Comparison of ENCODE assay signal across 16 cellular contexts in genomic region chr4:187480146-187481145, GRCh38.
DNase-seq lines count a peak whose midpoint lies in the region; ATAC-seq, FAIRE-seq and TF ChIP-seq lines count a peak whose summit lies in the region.
"Had no signal": no experiment of that assay in that cellular context is flagged by ENCODE, and none has a peak within 500 bp of the region (broad histone marks: within the 10 kb centered on the region; RNA-seq: fewer than 3 reads in every experiment).

No MANE protein-coding gene starts in this region.

- TF ChIP-seq RAD21 in H1 (IDR thresholded peaks at IDR 0.05 in 1 of 2, conservative IDR thresholded peaks at IDR 0.05 in 1 of 2; ENCODE audit: low read depth in 2 of 2, low read length in 2 of 2) = no peak

- H2BK20ac ChIP-seq in H1 (ENCODE audit: low read length) = no peak overlapping the region

- TF ChIP-seq CTCF in AG04449 (IDR thresholded peaks at IDR 0.05; ENCODE audit: insufficient read depth, low read length, missing control alignments) (no peak), H1 (IDR thresholded peaks at IDR 0.05; ENCODE audit: control extremely low read depth in 1 of 3, insufficient read depth in 1 of 3, low read depth in 1 of 3, low read length in 3 of 3) (no peak), osteoblast (IDR thresholded peaks at IDR 0.05; ENCODE audit: extremely low read depth, low read depth, low read length) (no peak), D721Med (IDR thresholded peaks at IDR 0.05; ENCODE audit: insufficient read depth, missing control alignments) (no peak)

- H3K27ac ChIP-seq in H1 (ENCODE audit: low read depth, low read length) = no peak overlapping the region
- peak overlapping the region; percentile 84 for H3K27ac ChIP-seq in osteoblast (ENCODE audit: low read depth, low read length)
- H3K27ac ChIP-seq: left ventricle myocardium inferior had no signal

- H4K20me1 ChIP-seq in H1 (replicated peaks in 1 of 2; ENCODE audit: control insufficient read depth in 1 of 2, insufficient read depth in 2 of 2, low read length in 2 of 2) = no peaks in the 10 kb centered on the region
- H4K20me1 ChIP-seq in osteoblast (ENCODE audit: insufficient read depth, low read length) = no peaks in the 10 kb centered on the region

- H4K8ac ChIP-seq in H1 (ENCODE audit: extremely low read depth, insufficient read depth, low read length) = no peak overlapping the region

- H3K36me3 ChIP-seq in H1 (ENCODE audit: control insufficient read depth in 2 of 4, insufficient read depth in 4 of 4, low read length in 3 of 4) (no peaks in the 10 kb centered on the region), osteoblast (ENCODE audit: insufficient read depth, low read length) (no peaks in the 10 kb centered on the region)
- H3K36me3 ChIP-seq: left ventricle myocardium inferior, tibial nerve had no signal

- no peak overlapping the region for H2AFZ ChIP-seq in H1 (ENCODE audit: low read length)
- peak overlapping the region; percentile 13 for H2AFZ ChIP-seq in osteoblast (ENCODE audit: low read length)

- no peak overlapping the region for H4K5ac ChIP-seq in H1 (ENCODE audit: insufficient read length, low read depth, low read length)

- FAIRE-seq in H1 (lab: Jason Lieb, UNC) (peak; percentile 45), D721Med (lab: Jason Lieb, UNC) (no peak)
- FAIRE-seq: GM12892, GM19239 had no signal

- H2BK12ac ChIP-seq in H1 (ENCODE audit: low read depth, low read length) = no peak overlapping the region

- POLR2A ChIA-PET in AG04449 (lab: Yijun Ruan, JAX) = no interaction called here
- POLR2A ChIA-PET in H1 (lab: Charles Lee; ENCODE audit: partially characterized antibody) = no interaction called here

- H3K79me1 ChIP-seq in H1 (ENCODE audit: low read depth, low read length) = no peaks in the 10 kb centered on the region

- H3K4me1 ChIP-seq in H1 (replicated peaks in 1 of 4; ENCODE audit: control insufficient read depth in 3 of 4, insufficient read depth in 4 of 4, low read length in 3 of 4) (no peaks in the 10 kb centered on the region), osteoblast (ENCODE audit: insufficient read depth, low read length) (peaks cover 39% of the 10 kb centered on the region)
- H3K4me1 ChIP-seq: left ventricle myocardium inferior had no signal

- H3K23ac ChIP-seq in H1 (ENCODE audit: insufficient read length) = no peak overlapping the region

- no peak overlapping the region for H3K14ac ChIP-seq in H1 (ENCODE audit: insufficient read length)

- H2BK5ac ChIP-seq in H1 (ENCODE audit: low read depth, low read length) = no peak overlapping the region

- no peak for TF ChIP-seq POLR2A in H1 (IDR thresholded peaks at IDR 0.05; ENCODE audit: control extremely low read depth in 1 of 2, low read depth in 2 of 2, low read length in 2 of 2)

- ATAC-seq in GM21737 (IDR thresholded peaks at IDR 0.05; ENCODE audit: unreplicated experiment) = no peak
- ATAC-seq: T-helper 17 cell had no signal

- DNase-seq in AG04449 (ENCODE audit: low read depth, low spot score) (peak; percentile 17), M059J (ENCODE audit: low read depth) (peak; percentile 85), H1 (ENCODE audit: low read depth in 1 of 2, low spot score in 2 of 2) (no peak), osteoblast (ENCODE audit: insufficient read length, low spot score, missing footprints) (peak; percentile 74), GDM1 (lab: John Stamatoyannopoulos, UW) (no peak), NCI-H1436 treated with DMSO at 0.1 percent for 48 hours (lab: John Stamatoyannopoulos, UW) (no peak), D721Med (ENCODE audit: insufficient read length, low spot score) (no peak)
- DNase-seq: ACHN; activated CD4-positive, alpha-beta T cell treated with anti-CD3 and anti-CD28 coated beads for 48 hours; endodermal cell; left ventricle myocardium inferior; T-helper 17 cell had no signal

- H2BK15ac ChIP-seq in H1 (ENCODE audit: low read length) = no peak overlapping the region

- H3K79me2 ChIP-seq in H1 (ENCODE audit: control insufficient read depth in 1 of 2, insufficient read depth in 2 of 2, low read length in 2 of 2) = no peaks in the 10 kb centered on the region
- no peaks in the 10 kb centered on the region for H3K79me2 ChIP-seq in osteoblast (ENCODE audit: insufficient read depth, low read length)

- H3K9me3 ChIP-seq in H1 (ENCODE audit: insufficient read depth in 2 of 2, low read depth in 1 of 2, low read length in 1 of 2) (no peaks in the 10 kb centered on the region), osteoblast (ENCODE audit: low read depth, low read length) (no peaks in the 10 kb centered on the region)
- H3K9me3 ChIP-seq: left ventricle myocardium inferior, tibial nerve had no signal

- no peak overlapping the region for H3K56ac ChIP-seq in H1 (replicated peaks; ENCODE audit: insufficient read length, low read depth, low read length)

- H3K9ac ChIP-seq in H1 (replicated peaks in 1 of 4; ENCODE audit: extremely low read depth in 1 of 4, low read depth in 3 of 4, low read length in 3 of 4) = no peak overlapping the region

- no peak overlapping the region for H2BK120ac ChIP-seq in H1 (replicated peaks; ENCODE audit: low read depth, low read length)

- no peak overlapping the region for H3K18ac ChIP-seq in H1 (ENCODE audit: extremely low read depth, low read length)

- H3K23me2 ChIP-seq in H1 (ENCODE audit: low read depth, low read length) = no peaks in the 10 kb centered on the region

- no peak overlapping the region for H2AK5ac ChIP-seq in H1 (ENCODE audit: low read depth, low read length)

- WGBS in H1 (ENCODE audit: extremely low coverage in 1 of 2, insufficient coverage in 1 of 2, insufficient read length in 1 of 2, insufficient replicate concordance in 2 of 2, low coverage in 1 of 2, low lambda C conversion rate in 2 of 2, missing lambda C conversion rate in 1 of 2), 2 experiments = 93% methylated on average over 9 of the region's 9 CpGs; no CpG with 5 or more reads in 1 of the 2 experiments

- CTCF ChIA-PET in AG04449 (lab: Yijun Ruan, JAX) = interaction anchor here (1.3 kb wide), 1 partner anchor 11 kb away, joined by 3 read pairs; no protein-coding TSS in a partner anchor
- CTCF ChIA-PET in H1 (lab: Charles Lee; ENCODE audit: partially characterized antibody) = no interaction called here

- no peak for TF ChIP-seq EP300 in H1 (IDR thresholded peaks at IDR 0.05; ENCODE audit: borderline replicate concordance in 1 of 2, low read depth in 2 of 2, low read length in 2 of 2)

- H3K4me3 ChIP-seq in AG04449 (ENCODE audit: low read depth, low read length) = no peak overlapping the region
- no peak overlapping the region for H3K4me3 ChIP-seq in H1 (ENCODE audit: extremely low read depth in 1 of 4, insufficient read depth in 2 of 4, low read depth in 3 of 4, low read length in 4 of 4)
- H3K4me3 ChIP-seq in osteoblast (ENCODE audit: insufficient read depth, low read length) = peak overlapping the region; percentile 26
- H3K4me3 ChIP-seq: left ventricle myocardium inferior had no signal

- H3K27me3 ChIP-seq in H1 (replicated peaks in 1 of 4; ENCODE audit: control insufficient read depth in 3 of 4, extremely low read depth in 1 of 4, insufficient read depth in 3 of 4, low read length in 3 of 4) = no peaks in the 10 kb centered on the region
- no peaks in the 10 kb centered on the region for H3K27me3 ChIP-seq in osteoblast (ENCODE audit: insufficient read depth, low read length)
- H3K27me3 ChIP-seq: tibial nerve had no signal

- H3K4ac ChIP-seq in H1 (replicated peaks; ENCODE audit: insufficient read length, low read depth, low read length) = no peak overlapping the region

- no peak overlapping the region for H3K4me2 ChIP-seq in H1 (ENCODE audit: insufficient read depth in 1 of 2, low read depth in 2 of 2, low read length in 2 of 2)
- H3K4me2 ChIP-seq in osteoblast (ENCODE audit: insufficient read depth, low read length) = peak overlapping the region; percentile 62

- H4K91ac ChIP-seq in H1 (replicated peaks; ENCODE audit: insufficient read length, low read length) = no peak overlapping the region

TF ChIP-seq in H1, 55 proteins besides CTCF, POLR2A, EP300 and RAD21:
- TF ChIP-seq SAP30 (IDR thresholded peaks at IDR 0.05; ENCODE audit: insufficient read depth, insufficient replicate concordance, low read length) (no peak), TBP (IDR thresholded peaks at IDR 0.05; ENCODE audit: low read depth, low read length) (no peak), CEBPB (IDR thresholded peaks at IDR 0.05; ENCODE audit: low read depth, low read length) (no peak)
TF ChIP-seq in H1: peak in this region for 0.

Comparison
In these comparisons a context has a peak if more than half of its experiments do, and no peak if none do; other contexts are left out.
1. DNase-seq: peak in AG04449 (single experiment), M059J (single experiment) and osteoblast (single experiment); none in H1 (0 of 2), GDM1 (single experiment), NCI-H1436 treated with DMSO at 0.1 percent for 48 hours (single experiment) and D721Med (single experiment).